In the genomic region with DNA sequence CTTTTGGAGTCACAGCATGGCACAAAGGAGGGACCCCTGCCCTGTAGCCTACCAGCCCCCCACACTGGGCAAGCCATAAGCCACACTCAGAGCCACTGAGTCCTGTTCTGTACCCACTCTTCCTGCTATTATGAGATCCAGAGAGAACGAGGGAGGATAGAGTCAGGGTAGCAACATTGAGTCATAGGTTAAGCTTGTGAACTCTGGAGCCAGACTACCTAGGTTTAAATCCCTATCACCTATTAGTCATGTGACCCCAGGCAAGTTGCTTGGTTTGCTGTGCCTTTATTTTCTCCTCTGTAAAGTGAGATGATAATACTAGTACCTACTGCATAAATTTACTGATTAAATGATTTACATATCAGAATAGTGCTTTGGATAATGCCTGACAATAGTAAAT, we compare ENCODE assay signal across 20 cellular contexts.
"Had no signal": no experiment of that assay in that cellular context is flagged by ENCODE, and none has a peak within 500 bp of the region (broad histone marks: within the 10 kb centered on the region; RNA-seq: fewer than 3 reads in every experiment).

No MANE protein-coding gene starts in this region.

- H3K9ac ChIP-seq: parathyroid adenoma had no signal

- H3K27ac Mint-ChIP-seq: activated B cell treated with CpG ODN at 0.5 μM for 24 hours; activated CD4-positive, alpha-beta memory T cell treated with anti-CD3 and anti-CD28 coated beads for 36 hours; activated naive CD8-positive, alpha-beta T cell; activated T-helper 1 cell treated with anti-CD3 and anti-CD28 coated beads, Interleukin-12 subunit alpha, Interleukin-12 subunit beta, Interleukin-2, Interleukin-4 antibody, amounts not matched to agents 30 ng/mL and 10 ng/mL and 1 ng/mL, durations not matched to agents 14 hours and 24 hours and 36 hours; nephron had no signal

- H3K4me1 Mint-ChIP-seq: activated B cell treated with CpG ODN at 0.5 μM for 24 hours, nephron had no signal

- H3K4me1 ChIP-seq: parathyroid adenoma, thyroid gland had no signal

- H3K27me3 ChIP-seq: thyroid gland had no signal

- H3K36me3 Mint-ChIP-seq: activated CD4-positive, alpha-beta memory T cell treated with anti-CD3 and anti-CD28 coated beads for 36 hours; activated naive CD8-positive, alpha-beta T cell had no signal

- H3K27ac ChIP-seq: epithelial cell of prostate, parathyroid adenoma, thyroid gland had no signal

- H3K36me3 ChIP-seq: thyroid gland had no signal

- H3K4me3 Mint-ChIP-seq: activated B cell treated with CpG ODN at 0.5 μM for 24 hours; activated CD4-positive, alpha-beta memory T cell treated with anti-CD3 and anti-CD28 coated beads for 36 hours; activated naive CD8-positive, alpha-beta T cell; activated T-helper 1 cell treated with anti-CD3 and anti-CD28 coated beads, Interleukin-12 subunit alpha, Interleukin-12 subunit beta, Interleukin-2, Interleukin-4 antibody, amounts not matched to agents 30 ng/mL and 10 ng/mL and 1 ng/mL, durations not matched to agents 14 hours and 24 hours and 36 hours; nephron had no signal

- H2AFZ ChIP-seq: parathyroid adenoma had no signal

- H3K4me3 ChIP-seq: thyroid gland had no signal

- H3K9me3 ChIP-seq: thyroid gland had no signal

- ATAC-seq: left lobe of liver had no signal

- H3K27me3 Mint-ChIP-seq: activated B cell treated with CpG ODN at 0.5 μM for 24 hours; activated CD4-positive, alpha-beta memory T cell treated with anti-CD3 and anti-CD28 coated beads for 36 hours; activated naive CD8-positive, alpha-beta T cell had no signal

- H3K9me3 Mint-ChIP-seq: activated CD4-positive, alpha-beta memory T cell treated with anti-CD3 and anti-CD28 coated beads for 36 hours; activated T-helper 1 cell treated with anti-CD3 and anti-CD28 coated beads, Interleukin-12 subunit alpha, Interleukin-12 subunit beta, Interleukin-2, Interleukin-4 antibody, amounts not matched to agents 30 ng/mL and 10 ng/mL and 1 ng/mL, durations not matched to agents 14 hours and 24 hours and 36 hours; nephron had no signal

- H3K79me2 ChIP-seq: parathyroid adenoma had no signal

- DNase-seq: activated B cell treated with CpG ODN at 0.5 μM for 24 hours; activated CD4-positive, alpha-beta memory T cell treated with anti-CD3 and anti-CD28 coated beads for 36 hours; activated CD4-positive, alpha-beta T cell treated with anti-CD3 and anti-CD28 coated beads for 4 hours; activated gamma-delta T cell treated with Interleukin-2 at 50 U/mL for 16 hours; activated T-cell treated with anti-CD3 and anti-CD28 coated beads for 4 hours; amniotic stem cell; foreskin melanocyte; glutamatergic neuron; hippocampal formation; midbrain; retina; stimulated activated naive CD4-positive, alpha-beta T cell; T-helper 9 cell; thyroid gland had no signal
